In the genomic region with DNA sequence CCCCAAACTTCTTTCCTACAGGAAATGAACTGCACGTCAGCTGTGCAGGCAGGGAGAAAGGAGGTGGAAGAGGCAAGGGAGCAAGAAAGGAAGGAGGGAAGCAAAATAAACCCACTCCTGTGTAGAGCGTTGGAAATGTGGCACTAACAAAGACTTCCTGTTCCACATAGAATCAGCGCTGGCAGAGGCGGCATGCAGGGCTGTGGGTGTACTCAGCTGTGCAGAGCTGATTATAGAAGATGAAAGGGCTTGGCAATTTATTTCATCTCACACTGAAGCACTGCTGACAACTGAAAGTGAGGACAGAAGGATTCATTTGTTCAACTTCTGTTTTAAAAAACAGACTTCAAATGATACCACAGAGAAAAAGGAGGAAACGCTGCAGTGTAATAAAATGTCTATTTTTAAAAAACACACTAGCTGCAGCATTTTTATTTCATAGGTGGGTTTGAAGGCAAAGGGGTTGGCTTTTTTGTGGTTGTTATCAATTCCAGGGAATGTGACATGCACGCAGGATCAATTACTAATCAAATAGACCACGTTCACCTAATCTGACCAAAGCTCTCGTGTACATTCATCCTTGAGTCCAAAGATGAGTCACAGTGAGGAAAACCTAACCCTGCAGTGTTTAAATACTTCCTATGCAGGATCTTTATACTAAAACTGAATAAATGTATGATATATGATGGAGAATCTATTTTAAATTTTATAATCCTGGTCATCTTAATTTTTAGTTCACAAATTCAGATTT, we compare ENCODE assay signal across 8 cellular contexts.
DNase-seq lines count a peak whose midpoint lies in the region; ATAC-seq, FAIRE-seq and TF ChIP-seq lines count a peak whose summit lies in the region.

No MANE protein-coding gene starts in this region.

- 46% methylated on average over 8 of the region's 8 CpGs for WGBS in A549 (ENCODE audit: missing lambda C conversion rate)

- TF ChIP-seq EP300 in A549 (IDR thresholded peaks at IDR 0.05): no peak

- no peaks in the 10 kb centered on the region for H3K9me3 ChIP-seq in A549

- no peaks in the 10 kb centered on the region for H3K27me3 Mint-ChIP-seq in activated B cell treated with CpG ODN at 0.5 μM for 24 hours

- no peaks in the 10 kb centered on the region for H3K27me3 ChIP-seq in layer of hippocampus (ENCODE audit: control insufficient read depth, insufficient read depth, low read length)

- no peak overlapping the region for H3K4me3 ChIP-seq in A549
- no peak overlapping the region for H3K4me3 ChIP-seq in Jurkat, Clone E6-1 (ENCODE audit: low read length)

- TF ChIP-seq POLR2A in A549 (IDR thresholded peaks at IDR 0.05; ENCODE audit: low read length): no peak

- FAIRE-seq in A549 (lab: Jason Lieb, UNC): no peak

- no peak for TF ChIP-seq CTCF in A549 (IDR thresholded peaks at IDR 0.05)
- TF ChIP-seq CTCF in activated B cell treated with CpG ODN at 0.5 μM for 24 hours (IDR thresholded peaks at IDR 0.05): no peak

- H3K36me3 Mint-ChIP-seq in activated B cell treated with CpG ODN at 0.5 μM for 24 hours (ENCODE audit: low read depth): no peaks in the 10 kb centered on the region

- H3K4me2 ChIP-seq in A549: peak overlapping the region; percentile 17; the same call in 1 of the 3 replicates

- POLR2A ChIA-PET in A549 (lab: Yijun Ruan, JAX): no interaction called here
- POLR2A ChIA-PET in activated B cell treated with CpG ODN at 0.5 μM for 24 hours (lab: Charles Lee): no interaction called here

- intact Hi-C loops in activated B cell treated with CpG ODN at 0.5 μM for 24 hours (cut with micrococcal nuclease): loop anchor here (5.0 to 10.0 kb wide), 2 partner anchors 106 to 188 kb away; no protein-coding TSS in a partner anchor

- H3K4me1 Mint-ChIP-seq in activated B cell treated with CpG ODN at 0.5 μM for 24 hours: peaks cover 50% of the 10 kb centered on the region

- H3K27ac Mint-ChIP-seq in activated B cell treated with CpG ODN at 0.5 μM for 24 hours: peak overlapping the region; percentile 46

- no peaks in the 10 kb centered on the region for H3K4me1 ChIP-seq in A549

- DNase-seq in A549 (ENCODE audit: low read depth in 1 of 2, low spot score in 1 of 2): no peak
- DNase-seq in Jurkat, Clone E6-1 (ENCODE audit: low read depth, low spot score): peak; percentile 82
- no peak for DNase-seq in activated B cell treated with CpG ODN at 0.5 μM for 24 hours
- DNase-seq in T-helper 1 cell: no peak

- peak overlapping the region; percentile 64 for H3K4me3 Mint-ChIP-seq in activated B cell treated with CpG ODN at 0.5 μM for 24 hours

- H3K27ac ChIP-seq in A549: no peak overlapping the region
- H3K27ac ChIP-seq in layer of hippocampus (ENCODE audit: low read depth, low read length): peak overlapping the region; percentile 64

- no peak for ATAC-seq in A549
- ATAC-seq in activated B cell treated with CpG ODN at 0.5 μM for 24 hours (ENCODE audit: low read depth): peak; percentile 60
- ATAC-seq in GM19397 (IDR thresholded peaks at IDR 0.05; ENCODE audit: unreplicated experiment): no peak
- ATAC-seq in HG02798 (IDR thresholded peaks at IDR 0.05; ENCODE audit: poor library complexity, unreplicated experiment): no peak
- no peak for ATAC-seq in HG03439 (IDR thresholded peaks at IDR 0.05; ENCODE audit: unreplicated experiment)

- H3K9me3 Mint-ChIP-seq in activated B cell treated with CpG ODN at 0.5 μM for 24 hours: no peaks in the 10 kb centered on the region

- CTCF ChIA-PET in A549 (lab: Yijun Ruan, JAX) (no interaction called here), activated B cell treated with CpG ODN at 0.5 μM for 24 hours (lab: Charles Lee) (no interaction called here)

- no peak for TF ChIP-seq RAD21 in A549 (conservative IDR thresholded peaks at IDR 0.05 in 1 of 2, IDR thresholded peaks at IDR 0.05 in 1 of 2)

TF ChIP-seq in A549, 52 proteins besides CTCF, POLR2A, EP300 and RAD21:
- TF ChIP-seq HOXB13 (CRISPR knock-in tag; IDR thresholded peaks at IDR 0.05; ENCODE audit: low read depth): no peak
- TF ChIP-seq, protein P1, sequence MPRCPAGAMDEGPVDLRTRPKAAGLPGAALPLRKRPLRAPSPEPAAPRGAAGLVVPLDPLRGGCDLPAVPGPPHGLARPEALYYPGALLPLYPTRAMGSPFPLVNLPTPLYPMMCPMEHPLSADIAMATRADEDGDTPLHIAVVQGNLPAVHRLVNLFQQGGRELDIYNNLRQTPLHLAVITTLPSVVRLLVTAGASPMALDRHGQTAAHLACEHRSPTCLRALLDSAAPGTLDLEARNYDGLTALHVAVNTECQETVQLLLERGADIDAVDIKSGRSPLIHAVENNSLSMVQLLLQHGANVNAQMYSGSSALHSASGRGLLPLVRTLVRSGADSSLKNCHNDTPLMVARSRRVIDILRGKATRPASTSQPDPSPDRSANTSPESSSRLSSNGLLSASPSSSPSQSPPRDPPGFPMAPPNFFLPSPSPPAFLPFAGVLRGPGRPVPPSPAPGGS (IDR thresholded peaks at IDR 0.05): no peak
